ENCODE assay signal across 23 cellular contexts in genomic region chr6:159505140-159505922, GRCh38.
DNase-seq lines count a peak whose midpoint lies in the region; ATAC-seq and TF ChIP-seq lines count a peak whose summit lies in the region.
"Had no signal": no experiment of that assay in that cellular context is flagged by ENCODE, and none has a peak within 500 bp of the region (broad histone marks: within the 10 kb centered on the region; RNA-seq: fewer than 3 reads in every experiment).

No MANE protein-coding gene starts in this region.

- H3K9ac ChIP-seq in mesendoderm (ENCODE audit: low read length), result no peak overlapping the region

- H4K5ac ChIP-seq in mesendoderm (ENCODE audit: low read length), result no peak overlapping the region

- H3K56ac ChIP-seq in mesendoderm (ENCODE audit: low read length), result no peak overlapping the region

- no peak overlapping the region for H2BK5ac ChIP-seq in mesendoderm (ENCODE audit: low read length)

- intact Hi-C loops in ascending aorta (cut with DNase I), result loop anchor here (5.0 kb wide), 1 partner anchor 92 kb away; no protein-coding TSS in a partner anchor
- intact Hi-C loops in Right ventricle myocardium superior (cut with DNase I), result no loop called here

- no peaks in the 10 kb centered on the region for H3K36me3 ChIP-seq in ascending aorta
- H3K36me3 ChIP-seq in mesendoderm (ENCODE audit: control insufficient read depth, insufficient read depth, low read length), result no peaks in the 10 kb centered on the region
- H3K36me3 ChIP-seq in thoracic aorta, result no peaks in the 10 kb centered on the region
- H3K36me3 ChIP-seq: uterus had no signal

- H3K4me3 ChIP-seq in ascending aorta, result no peak overlapping the region
- H3K4me3 ChIP-seq in mesendoderm (ENCODE audit: low read length), result no peak overlapping the region
- no peak overlapping the region for H3K4me3 ChIP-seq in thoracic aorta
- H3K4me3 ChIP-seq: dorsolateral prefrontal cortex, SK-N-MC, uterus had no signal

- H3K9me3 ChIP-seq in ascending aorta (no peaks in the 10 kb centered on the region), thoracic aorta (no peaks in the 10 kb centered on the region)
- H3K9me3 ChIP-seq: uterus had no signal

- H3K27me3 ChIP-seq in ascending aorta, result no peaks in the 10 kb centered on the region
- no peaks in the 10 kb centered on the region for H3K27me3 ChIP-seq in mesendoderm (ENCODE audit: insufficient read depth, low read length, poor library complexity)
- H3K27me3 ChIP-seq in thoracic aorta (replicated peaks; ENCODE audit: insufficient read depth), result no peaks in the 10 kb centered on the region
- H3K27me3 ChIP-seq: uterus had no signal

- peak overlapping the region; percentile 72 to 75 for H3K27ac ChIP-seq in ascending aorta
- H3K27ac ChIP-seq in mesendoderm (ENCODE audit: low read depth, low read length), result no peak overlapping the region
- H3K27ac ChIP-seq in thoracic aorta, result peak overlapping the region; percentile 59 to 73
- H3K27ac ChIP-seq: C4-2B, dorsolateral prefrontal cortex, SK-N-MC, uterus had no signal

- CTCF ChIA-PET in GM10248 (lab: Yijun Ruan, JAX), result interaction anchor here (1.2 kb wide), 1 partner anchor 9 kb away, joined by 4 read pairs; no protein-coding TSS in a partner anchor

- no peaks in the 10 kb centered on the region for H3K9me3 Mint-ChIP-seq in activated T-cell treated with anti-CD3 and anti-CD28 coated beads, Interleukin-2, amount 50 U/mL, for 4 hours
- H3K9me3 Mint-ChIP-seq: activated naive CD8-positive, alpha-beta T cell treated with anti-CD3 and anti-CD28 coated beads, Interleukin-2, amount 50 U/mL, for 24 hours had no signal

- H3K79me2 ChIP-seq in mesendoderm (ENCODE audit: control insufficient read depth, insufficient read depth, low read length), result no peaks in the 10 kb centered on the region

- ATAC-seq in Right ventricle myocardium superior (ENCODE audit: poor library complexity), result peak; percentile 90
- ATAC-seq in thoracic aorta (ENCODE audit: insufficient number of reproducible peaks, low FRiP score, low read depth), result peak; percentile 59
- ATAC-seq in activated T-cell treated with anti-CD3 and anti-CD28 coated beads, Interleukin-2, amount 50 U/mL, for 4 hours, result no peak
- ATAC-seq: activated CD8-positive, alpha-beta T cell treated with anti-CD3 and anti-CD28 coated beads, Interleukin-2, amount 10 ng/mL, durations not matched to agents 7 days and 5 days; HCT116; T-helper 17 cell had no signal

- H2BK15ac ChIP-seq in mesendoderm (replicated peaks; ENCODE audit: low read depth), result no peak overlapping the region

- no peak overlapping the region for H3K23ac ChIP-seq in mesendoderm (ENCODE audit: low read length)

- H3K27me3 Mint-ChIP-seq in activated T-cell treated with anti-CD3 and anti-CD28 coated beads, Interleukin-2, amount 50 U/mL, for 4 hours (ENCODE audit: low read depth), result no peaks in the 10 kb centered on the region

- TF ChIP-seq CTCF in ascending aorta (IDR thresholded peaks at IDR 0.05) (no peak), thoracic aorta (IDR thresholded peaks at IDR 0.05) (no peak), GM10248 (IDR thresholded peaks at IDR 0.05; ENCODE audit: control extremely low read depth, extremely low read depth, low read depth, missing control alignments) (no peak)

- H3K4me1 Mint-ChIP-seq in activated T-cell treated with anti-CD3 and anti-CD28 coated beads, Interleukin-2, amount 50 U/mL, for 4 hours (ENCODE audit: low read depth), result no peaks in the 10 kb centered on the region
- H3K4me1 Mint-ChIP-seq: activated naive CD8-positive, alpha-beta T cell treated with anti-CD3 and anti-CD28 coated beads, Interleukin-2, amount 50 U/mL, for 24 hours; T-helper 17 cell had no signal

- POLR2A ChIA-PET in GM10248 (lab: Yijun Ruan, JAX), result no interaction called here

- H3K79me1 ChIP-seq in mesendoderm (ENCODE audit: low read length), result no peaks in the 10 kb centered on the region

- peak; percentile 52 to 78 for DNase-seq in ascending aorta (ENCODE audit: low spot score in 2 of 2)
- peak; percentile 80 for DNase-seq in Right ventricle myocardium superior
- peak; percentile 14 for DNase-seq in mesendoderm
- peak; percentile 56 for DNase-seq in thoracic aorta (ENCODE audit: low spot score)
- no peak for DNase-seq in GM10248 (ENCODE audit: extremely low spot score)
- DNase-seq in activated T-cell treated with anti-CD3 and anti-CD28 coated beads, Interleukin-2, amount 50 U/mL, for 4 hours, result no peak
- DNase-seq in stimulated activated CD4-positive, alpha-beta T cell treated with anti-CD3 and anti-CD28 coated beads, Interleukin-12 subunit alpha, Interleukin-12 subunit beta, amount 100 ng/mL, for 4 hours, result no peak
- no peak for DNase-seq in NCI-H2171 treated with DMSO at 0.1 percent for 48 hours (lab: John Stamatoyannopoulos, UW)
- DNase-seq: activated CD8-positive, alpha-beta T cell treated with anti-CD3 and anti-CD28 coated beads, Interleukin-2, amount 10 ng/mL, durations not matched to agents 7 days and 5 days; activated gamma-delta T cell treated with Interleukin-2 at 50 U/mL for 16 hours; activated naive CD8-positive, alpha-beta T cell treated with anti-CD3 and anti-CD28 coated beads, Interleukin-2, amount 50 U/mL, for 24 hours; activated T-cell treated with anti-CD3 and anti-CD28 coated beads, Interleukin-2, amount 50 U/mL, for 24 hours; DMS79 treated with DMSO at 0.1 percent for 48 hours; dorsolateral prefrontal cortex; mammary epithelial cell; NCI-H1417 treated with DMSO at 0.1 percent for 48 hours; NCI-H2081 treated with DMSO at 0.1 percent for 48 hours; RPMI8226; T-helper 17 cell; uterus had no signal

- H2AK5ac ChIP-seq in mesendoderm (ENCODE audit: low read length), result no peak overlapping the region

- H3K4me2 ChIP-seq in mesendoderm (ENCODE audit: low read length), result no peak overlapping the region

- no CpG with 5 or more reads among the region's 19 CpGs for WGBS in mesendoderm (ENCODE audit: extremely low coverage, insufficient coverage, low lambda C conversion rate)

- H3K18ac ChIP-seq in mesendoderm (ENCODE audit: low read length), result no peak overlapping the region

- H3K4ac ChIP-seq in mesendoderm (ENCODE audit: low read depth, low read length), result no peak overlapping the region

- H3K4me1 ChIP-seq in ascending aorta (peaks cover 0 to 7% of the 10 kb centered on the region in 2 donors), mesendoderm (ENCODE audit: control insufficient read depth, low read depth, low read length) (no peaks in the 10 kb centered on the region), thoracic aorta (ENCODE audit: control insufficient read depth in 1 of 2, low read depth in 2 of 2) (peaks cover 4 to 35% of the 10 kb centered on the region in 2 donors)
- H3K4me1 ChIP-seq: uterus had no signal

- H3K36me3 Mint-ChIP-seq in activated T-cell treated with anti-CD3 and anti-CD28 coated beads, Interleukin-2, amount 50 U/mL, for 4 hours (ENCODE audit: insufficient read depth), result no peaks in the 10 kb centered on the region

- no peak overlapping the region for H2BK120ac ChIP-seq in mesendoderm (ENCODE audit: low read depth, low read length)

- no peak overlapping the region for H3K4me3 Mint-ChIP-seq in activated T-cell treated with anti-CD3 and anti-CD28 coated beads, Interleukin-2, amount 50 U/mL, for 4 hours
- H3K4me3 Mint-ChIP-seq: activated CD8-positive, alpha-beta T cell treated with anti-CD3 and anti-CD28 coated beads, Interleukin-2, amount 10 ng/mL, durations not matched to agents 7 days and 5 days; activated naive CD8-positive, alpha-beta T cell treated with anti-CD3 and anti-CD28 coated beads, Interleukin-2, amount 50 U/mL, for 24 hours; activated T-cell treated with anti-CD3 and anti-CD28 coated beads, Interleukin-2, amount 50 U/mL, for 24 hours; T-helper 17 cell had no signal

- H4K8ac ChIP-seq in mesendoderm (ENCODE audit: low read depth, low read length), result no peak overlapping the region

Comparison
In these comparisons a context has a peak if more than half of its experiments do, and no peak if none do; other contexts are left out.
1. DNase-seq: peak in ascending aorta (2 of 2), Right ventricle myocardium superior (single experiment), mesendoderm (single experiment) and thoracic aorta (single experiment); none in GM10248 (single experiment), activated T-cell treated with anti-CD3 and anti-CD28 coated beads, Interleukin-2, amount 50 U/mL, for 4 hours (single experiment), stimulated activated CD4-positive, alpha-beta T cell treated with anti-CD3 and anti-CD28 coated beads, Interleukin-12 subunit alpha, Interleukin-12 subunit beta, amount 100 ng/mL, for 4 hours (single experiment) and NCI-H2171 treated with DMSO at 0.1 percent for 48 hours (single experiment).
2. ATAC-seq: peak in Right ventricle myocardium superior (single experiment) and thoracic aorta (single experiment); none in activated T-cell treated with anti-CD3 and anti-CD28 coated beads, Interleukin-2, amount 50 U/mL, for 4 hours (0 of 2).